ENCODE assay signal across 18 cellular contexts in the genomic region with DNA sequence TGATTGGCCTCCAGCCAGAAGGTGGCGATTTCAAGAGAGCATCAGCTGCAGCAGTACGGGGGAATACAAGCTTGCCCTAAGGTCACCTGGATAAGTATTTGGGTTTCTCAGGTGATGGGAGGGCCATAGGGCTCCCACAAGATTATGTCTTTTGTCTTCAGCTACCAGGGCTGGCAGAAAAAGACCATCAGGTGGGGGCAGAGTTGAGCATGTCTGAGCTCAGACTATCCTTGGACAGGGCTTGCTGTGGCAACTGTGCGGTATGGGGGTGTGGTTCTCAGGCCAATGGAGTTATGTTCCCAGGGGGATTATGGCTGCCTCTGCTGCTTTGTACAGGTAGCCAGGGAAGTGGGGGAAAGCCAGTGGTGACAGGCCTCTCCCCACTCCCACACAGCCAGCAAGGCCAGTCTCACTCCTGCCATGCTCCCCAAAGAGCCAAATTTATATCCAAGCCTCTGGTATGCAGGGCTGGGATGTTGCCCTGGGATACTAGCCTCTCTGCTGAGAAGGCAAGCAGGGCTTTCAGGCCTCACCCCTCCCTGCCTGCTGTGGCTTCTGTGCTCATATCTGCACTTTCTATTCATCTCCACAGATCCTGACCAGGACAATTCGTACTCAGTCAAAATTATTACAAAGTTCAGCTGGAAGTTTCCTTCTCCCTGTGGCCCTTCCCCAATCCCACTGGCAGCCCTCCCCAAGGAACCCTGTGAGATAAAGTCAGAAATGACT. TPM values are rescaled to one million over a fixed set of nuclear protein-coding genes. Genes with fewer than 3 reads are reported as not detected.
DNase-seq lines count a peak whose midpoint lies in the region; ATAC-seq, FAIRE-seq and TF ChIP-seq lines count a peak whose summit lies in the region.
"Had no signal": no experiment of that assay in that cellular context is flagged by ENCODE, and none has a peak within 500 bp of the region (broad histone marks: within the 10 kb centered on the region; RNA-seq: fewer than 3 reads in every experiment).

No MANE protein-coding gene starts in this region.

- no peak for FAIRE-seq in urothelium cell line (lab: Jason Lieb, UNC)
- FAIRE-seq: H54 had no signal

- no peak overlapping the region for H3K27ac ChIP-seq in CD8-positive, alpha-beta memory T cell (ENCODE audit: low read depth, low read length)
- H3K27ac ChIP-seq in adrenal gland: no peak overlapping the region
- H3K27ac ChIP-seq: esophagus squamous epithelium had no signal

- H3K4me1 Mint-ChIP-seq in CD8-positive, alpha-beta memory T cell: peaks cover 43 to 56% (median 53%) of the 10 kb centered on the region in 3 donors
- H3K4me1 Mint-ChIP-seq in activated CD8-positive, alpha-beta T cell treated with anti-CD3 and anti-CD28 coated beads for 36 hours (ENCODE audit: low read depth): peaks cover 50% of the 10 kb centered on the region
- H3K4me1 Mint-ChIP-seq in memory B cell: peaks cover 14% of the 10 kb centered on the region
- H3K4me1 Mint-ChIP-seq in HFFc6 (ENCODE audit: low read depth): no peaks in the 10 kb centered on the region

- intact Hi-C loops in activated CD8-positive, alpha-beta T cell treated with anti-CD3 and anti-CD28 coated beads for 36 hours (cut with micrococcal nuclease): loop anchor here (2.0 kb wide), 1 partner anchor 61 kb away; no protein-coding TSS in a partner anchor
- intact Hi-C loops in adrenal gland (cut with DNase I): loop anchor here in 1 of 2 donors (5.0 kb wide), 1 partner anchor 179 kb away; no protein-coding TSS in a partner anchor

- no peak overlapping the region for H3K4me3 ChIP-seq in CD8-positive, alpha-beta memory T cell (ENCODE audit: low read length)
- no peak overlapping the region for H3K4me3 ChIP-seq in adrenal gland
- H3K4me3 ChIP-seq: esophagus squamous epithelium, Peyer's patch had no signal

- TF ChIP-seq POLR2A in adrenal gland (IDR thresholded peaks at IDR 0.05): no peak

- H3K27me3 Mint-ChIP-seq in CD8-positive, alpha-beta memory T cell: no peaks in the 10 kb centered on the region
- H3K27me3 Mint-ChIP-seq in activated CD8-positive, alpha-beta T cell treated with anti-CD3 and anti-CD28 coated beads for 36 hours: no peaks in the 10 kb centered on the region
- H3K27me3 Mint-ChIP-seq in memory B cell: no peaks in the 10 kb centered on the region
- H3K27me3 Mint-ChIP-seq in HFFc6 (ENCODE audit: insufficient read depth): peaks cover 4% of the 10 kb centered on the region

- H3K36me3 Mint-ChIP-seq in CD8-positive, alpha-beta memory T cell: peaks cover 28 to 61% (median 47%) of the 10 kb centered on the region in 3 donors
- H3K36me3 Mint-ChIP-seq in activated CD8-positive, alpha-beta T cell treated with anti-CD3 and anti-CD28 coated beads for 36 hours (ENCODE audit: low read depth): peaks cover 61% of the 10 kb centered on the region
- H3K36me3 Mint-ChIP-seq in memory B cell: peaks cover 21% of the 10 kb centered on the region
- H3K36me3 Mint-ChIP-seq in HFFc6 (ENCODE audit: low read depth): no peaks in the 10 kb centered on the region

- no peak for ATAC-seq in activated CD8-positive, alpha-beta T cell treated with anti-CD3 and anti-CD28 coated beads for 36 hours
- no peak for ATAC-seq in memory B cell (ENCODE audit: low read depth)
- ATAC-seq in HG03565 (IDR thresholded peaks at IDR 0.05; ENCODE audit: unreplicated experiment): no peak
- ATAC-seq: sciatic nerve had no signal

- peak overlapping the region; percentile 68 to 95 (median 84) for H3K27ac Mint-ChIP-seq in CD8-positive, alpha-beta memory T cell
- H3K27ac Mint-ChIP-seq in activated CD8-positive, alpha-beta T cell treated with anti-CD3 and anti-CD28 coated beads for 36 hours: peak overlapping the region; percentile 89
- H3K27ac Mint-ChIP-seq in memory B cell (peak overlapping the region; percentile 65), HFFc6 (no peak overlapping the region)

- peaks cover 14 to 30% (median 24%) of the 10 kb centered on the region in 5 donors for H3K9me3 Mint-ChIP-seq in CD8-positive, alpha-beta memory T cell
- H3K9me3 Mint-ChIP-seq in activated CD8-positive, alpha-beta T cell treated with anti-CD3 and anti-CD28 coated beads for 36 hours: peaks cover 36% of the 10 kb centered on the region
- H3K9me3 Mint-ChIP-seq in memory B cell (peaks cover 6% of the 10 kb centered on the region), HFFc6 (peaks cover 8% of the 10 kb centered on the region)

- H3K4me1 ChIP-seq in CD8-positive, alpha-beta memory T cell (ENCODE audit: insufficient read depth, low read length): peaks cover 20% of the 10 kb centered on the region
- H3K4me1 ChIP-seq in adrenal gland (replicated peaks in 1 of 2): no peaks in the 10 kb centered on the region
- H3K4me1 ChIP-seq: esophagus squamous epithelium, Peyer's patch had no signal

- 73 to 80% (median 76%) methylated on average over 3 to 4 of the region's 4 CpGs for WGBS in adrenal gland, 4 donors

- no peaks in the 10 kb centered on the region for H3K27me3 ChIP-seq in CD8-positive, alpha-beta memory T cell (ENCODE audit: insufficient read depth, low read length, poor library complexity, severe bottlenecking)
- H3K27me3 ChIP-seq in adrenal gland: no peaks in the 10 kb centered on the region
- H3K27me3 ChIP-seq: Peyer's patch had no signal

- H3K36me3 ChIP-seq in CD8-positive, alpha-beta memory T cell (ENCODE audit: insufficient read depth, low read length): peaks cover 6% of the 10 kb centered on the region
- no peaks in the 10 kb centered on the region for H3K36me3 ChIP-seq in adrenal gland (replicated peaks in 1 of 2)
- H3K36me3 ChIP-seq: esophagus squamous epithelium, Peyer's patch had no signal

- peaks cover 3% of the 10 kb centered on the region for H3K9me3 ChIP-seq in CD8-positive, alpha-beta memory T cell (ENCODE audit: low read length)
- no peaks in the 10 kb centered on the region for H3K9me3 ChIP-seq in adrenal gland (replicated peaks in 1 of 3)
- H3K9me3 ChIP-seq: Peyer's patch had no signal

- H3K4me3 Mint-ChIP-seq in CD8-positive, alpha-beta memory T cell: peak overlapping the region in 4 of 7 donors; percentile 15 to 50 (median 38)
- no peak overlapping the region for H3K4me3 Mint-ChIP-seq in activated CD8-positive, alpha-beta T cell treated with anti-CD3 and anti-CD28 coated beads for 36 hours
- H3K4me3 Mint-ChIP-seq in memory B cell (no peak overlapping the region), HFFc6 (no peak overlapping the region)
- H3K4me3 Mint-ChIP-seq: CD14-positive monocyte had no signal

- CTCF ChIA-PET in CD8-positive, alpha-beta memory T cell (lab: Charles Lee): interaction anchor here (1.1 to 9.8 kb wide), 18 partner anchors 13 to 231 kb away, joined by 3 to 218 read pairs (median 6); partner anchors contain the start of gene CD84
- CTCF ChIA-PET in activated CD8-positive, alpha-beta T cell treated with anti-CD3 and anti-CD28 coated beads for 36 hours (lab: Charles Lee): interaction anchor here (0.8 to 10.6 kb wide), 36 partner anchors 8 to 251 kb away, joined by 3 to 191 read pairs (median 6); partner anchors contain the start of genes CD84, SLAMF6 and SLAMF7

- POLR2A ChIA-PET in CD8-positive, alpha-beta memory T cell (lab: Charles Lee): interaction anchor here (0.6 to 1.6 kb wide), 3 partner anchors 56 to 118 kb away, joined by 3 to 5 read pairs (median 4); no protein-coding TSS in a partner anchor
- POLR2A ChIA-PET in activated CD8-positive, alpha-beta T cell treated with anti-CD3 and anti-CD28 coated beads for 36 hours (lab: Charles Lee): interaction anchor here (0.9 to 4.4 kb wide), 9 partner anchors 12 to 175 kb away, joined by 3 to 23 read pairs (median 4); partner anchors contain the start of gene CD84

- peak; percentile 15 for TF ChIP-seq CTCF in GM12873 (IDR thresholded peaks at IDR 0.05; ENCODE audit: insufficient read depth, low read depth, low read length, missing control alignments)
- TF ChIP-seq CTCF in activated CD8-positive, alpha-beta T cell treated with anti-CD3 and anti-CD28 coated beads for 36 hours (IDR thresholded peaks at IDR 0.05): no peak
- no peak for TF ChIP-seq CTCF in HFFc6 (IDR thresholded peaks at IDR 0.05)
- TF ChIP-seq CTCF in adrenal gland (IDR thresholded peaks at IDR 0.05): no peak

- no peak for DNase-seq in CD8-positive, alpha-beta memory T cell
- DNase-seq in activated CD8-positive, alpha-beta T cell treated with anti-CD3 and anti-CD28 coated beads for 36 hours: peak; percentile 38
- DNase-seq in memory B cell (ENCODE audit: low spot score in 2 of 2): no peak
- no peak for DNase-seq in urothelium cell line (ENCODE audit: low spot score)
- no peak for DNase-seq in HFFc6
- no peak for DNase-seq in adrenal gland
- DNase-seq: EL, esophagus squamous epithelium, IMR-90, NCI-H1417, NCI-H446 treated with DMSO at 0.1 percent for 48 hours, Peyer's patch had no signal

RNA-seq across cellular contexts. Expression of gene CD84, which starts 26.7 kb away (rescaled TPM):
- total RNA-seq in CD8-positive, alpha-beta memory T cell: 10 to 100 TPM; 25.1 to 27.6 TPM
- 58.1 TPM for polyA plus RNA-seq in CD8-positive, alpha-beta memory T cell
- total RNA-seq in activated CD8-positive, alpha-beta T cell treated with anti-CD3 and anti-CD28 coated beads for 36 hours: 10 to 100 TPM; 18.1 to 20.1 TPM
- total RNA-seq in HFFc6 (2021; fragmentation: NEBNext Ultra II Directional; extraction: Animal tissue kit (Norgen Biotek cat#: 25700)): not detected
- 10 to 100 TPM in 7 of 8 donors, 1 to 10 TPM in 1; 5.4 to 29.9 (median 14.8) TPM for total RNA-seq in adrenal gland
- polyA plus RNA-seq in adrenal gland: 1 to 10 TPM; 1.0 to 4.0 (median 3.2) TPM
- total RNA-seq: IMR-90 had no signal
- polyA plus RNA-seq: IMR-90, neural cell had no signal

RNA-seq across cellular contexts. Expression of gene SLAMF1, which starts 40.9 kb away (rescaled TPM):
- 10 to 100 TPM; 74.0 to 75.0 TPM for total RNA-seq in CD8-positive, alpha-beta memory T cell
- 48.5 TPM for polyA plus RNA-seq in CD8-positive, alpha-beta memory T cell
- 10 to 100 TPM; 65.9 to 67.8 TPM for total RNA-seq in activated CD8-positive, alpha-beta T cell treated with anti-CD3 and anti-CD28 coated beads for 36 hours
- not detected for total RNA-seq in HFFc6 (2021; fragmentation: NEBNext Ultra II Directional; extraction: Animal tissue kit (Norgen Biotek cat#: 25700))
- 1 to 10 TPM in 2 of 8 donors, under 1 TPM in 5, not detected in 1; 0.14 to 1.6 (median 0.42) TPM for total RNA-seq in adrenal gland
- polyA plus RNA-seq in adrenal gland: under 1 TPM; 0.07 to 0.16 (median 0.10) TPM
- total RNA-seq: IMR-90 had no signal
- polyA plus RNA-seq: IMR-90, neural cell had no signal

Comparison
In these comparisons a context has a peak if more than half of its experiments do, and no peak if none do; other contexts are left out.
1. H3K4me3 Mint-ChIP-seq: peak in CD8-positive, alpha-beta memory T cell (4 of 7); none in activated CD8-positive, alpha-beta T cell treated with anti-CD3 and anti-CD28 coated beads for 36 hours (single experiment), memory B cell (single experiment) and HFFc6 (single experiment).
2. RNA of gene CD84, which starts 26.7 kb away (total RNA-seq): 25.1 to 27.6 TPM in CD8-positive, alpha-beta memory T cell, 18.1 to 20.1 TPM in activated CD8-positive, alpha-beta T cell treated with anti-CD3 and anti-CD28 coated beads for 36 hours and 5.4 to 29.9 TPM in adrenal gland; not detected in HFFc6; every median in the first group is over 4 times any median in the second.
3. RNA of gene SLAMF1, which starts 40.9 kb away (total RNA-seq): 74.0 to 75.0 TPM in CD8-positive, alpha-beta memory T cell and 65.9 to 67.8 TPM in activated CD8-positive, alpha-beta T cell treated with anti-CD3 and anti-CD28 coated beads for 36 hours; 0.14 to 1.6 TPM in adrenal gland and not detected in HFFc6; every median in the first group is over 10 times any median in the second.